In genomic region chr16:3485097-3485470, GRCh38 we compare ENCODE assay signal across 22 cellular contexts. TPM values are rescaled to one million over a fixed set of nuclear protein-coding genes. Genes with fewer than 3 reads are reported as not detected.
"Had no signal": no experiment of that assay in that cellular context is flagged by ENCODE, and none has a peak within 500 bp of the region (broad histone marks: within the 10 kb centered on the region; RNA-seq: fewer than 3 reads in every experiment).

No MANE protein-coding gene starts in this region.

- H3K4me3 ChIP-seq: esophagus squamous epithelium, gastroesophageal sphincter, left lung, lower lobe of right lung, neural progenitor cell, suprapubic skin, thyroid gland had no signal

- H3K4me3 Mint-ChIP-seq: dendritic cell treated with granulocyte-macrophage colony-stimulating factor and Interleukin-4, amounts not matched to agents 40 ng/mL and 50 ng/mL, for 4 days; effector memory CD8-positive, alpha-beta T cell; immature natural killer cell; natural killer cell treated with Interleukin-12 subunit alpha and Interleukin-12 subunit beta and Interleukin-15 and Interleukin-18, amount 100 ng/mL, for 72 hours; neural progenitor cell; type B pancreatic cell had no signal

- H3K27ac Mint-ChIP-seq: dendritic cell treated with granulocyte-macrophage colony-stimulating factor and Interleukin-4, amounts not matched to agents 40 ng/mL and 50 ng/mL, for 4 days; effector memory CD8-positive, alpha-beta T cell; immature natural killer cell; natural killer cell treated with Interleukin-12 subunit alpha and Interleukin-12 subunit beta and Interleukin-15 and Interleukin-18, amount 100 ng/mL, for 72 hours; neural progenitor cell; type B pancreatic cell had no signal

- H3K36me3 ChIP-seq: neural progenitor cell had no signal

- DNase-seq: effector memory CD8-positive, alpha-beta T cell; esophagus squamous epithelium; foreskin fibroblast; immature natural killer cell; left lung; lower lobe of right lung; mesenchymal stem cell; occipital lobe; small intestine; stimulated activated CD4-positive, alpha-beta T cell treated with anti-CD3 and anti-CD28 coated beads, Interleukin-2, amount 100 ng/mL, for 48 hours; stimulated activated naive CD8-positive, alpha-beta T cell treated with anti-CD3 and anti-CD28 coated beads, Interleukin-15, Interleukin-2, amounts not matched to agents 100 U/mL and 50 U/mL, for 24 hours; thyroid gland had no signal

- H3K27me3 Mint-ChIP-seq: dendritic cell treated with granulocyte-macrophage colony-stimulating factor and Interleukin-4, amounts not matched to agents 40 ng/mL and 50 ng/mL, for 4 days; effector memory CD8-positive, alpha-beta T cell; natural killer cell treated with Interleukin-12 subunit alpha and Interleukin-12 subunit beta and Interleukin-15 and Interleukin-18, amount 100 ng/mL, for 72 hours; type B pancreatic cell had no signal

- H3K4me1 ChIP-seq: esophagus squamous epithelium, gastroesophageal sphincter, left lung, lower lobe of right lung, neural progenitor cell, parathyroid adenoma, suprapubic skin, thyroid gland had no signal

- ATAC-seq: effector memory CD8-positive, alpha-beta T cell; gastroesophageal sphincter; left lung; lower lobe of right lung; stimulated activated naive CD8-positive, alpha-beta T cell treated with anti-CD3 and anti-CD28 coated beads, Interleukin-15, Interleukin-2, amounts not matched to agents 100 U/mL and 50 U/mL, for 24 hours had no signal

- H3K27ac ChIP-seq: esophagus squamous epithelium, gastroesophageal sphincter, left lung, lower lobe of right lung, neural progenitor cell, parathyroid adenoma, suprapubic skin, thyroid gland had no signal

- H3K9me3 ChIP-seq: esophagus squamous epithelium, gastroesophageal sphincter, left lung, lower lobe of right lung, suprapubic skin, thyroid gland had no signal

- H3K27me3 ChIP-seq: esophagus squamous epithelium, gastroesophageal sphincter, left lung, neural progenitor cell, suprapubic skin, thyroid gland had no signal

- H3K9me3 Mint-ChIP-seq: dendritic cell treated with granulocyte-macrophage colony-stimulating factor and Interleukin-4, amounts not matched to agents 40 ng/mL and 50 ng/mL, for 4 days; effector memory CD8-positive, alpha-beta T cell; immature natural killer cell; natural killer cell treated with Interleukin-12 subunit alpha and Interleukin-12 subunit beta and Interleukin-15 and Interleukin-18, amount 100 ng/mL, for 72 hours; neural progenitor cell; type B pancreatic cell had no signal

RNA-seq across cellular contexts. Expression of gene C16orf90, which starts 10.2 kb away (rescaled TPM):
- total RNA-seq: epithelial cell of proximal tubule; esophagus squamous epithelium; gastroesophageal sphincter; left lung; lower lobe of right lung; natural killer cell treated with Interleukin-12 subunit alpha and Interleukin-12 subunit beta and Interleukin-15 and Interleukin-18, amount 100 ng/mL, for 72 hours; occipital lobe; pulmonary artery endothelial cell; suprapubic skin; thyroid gland had no signal
- polyA plus RNA-seq: immature natural killer cell, keratinocyte, small intestine had no signal
